10 cellular contexts compared by ENCODE assay signal in the genomic region with DNA sequence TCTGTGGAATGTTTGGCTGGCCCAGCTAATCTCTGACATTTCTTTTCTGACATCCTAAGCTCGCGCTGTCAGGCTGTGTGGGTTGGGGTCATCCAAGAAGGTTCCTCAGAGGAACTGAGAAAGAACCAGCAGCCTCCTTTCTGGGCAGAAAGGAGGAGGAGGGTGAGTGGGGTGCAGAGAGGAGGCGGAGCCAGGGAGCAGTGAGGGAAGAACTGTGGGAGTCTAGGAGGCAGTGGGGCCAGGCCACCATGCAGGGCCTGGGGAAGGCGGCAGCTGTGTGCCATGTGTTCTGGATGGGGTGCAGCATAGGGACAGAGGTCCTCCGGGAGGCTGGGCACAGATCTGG. TPM values are rescaled to one million over a fixed set of nuclear protein-coding genes. Genes with fewer than 3 reads are reported as not detected.
DNase-seq lines count a peak whose midpoint lies in the region; ATAC-seq and TF ChIP-seq lines count a peak whose summit lies in the region.
"Had no signal": no experiment of that assay in that cellular context is flagged by ENCODE, and none has a peak within 500 bp of the region (broad histone marks: within the 10 kb centered on the region; RNA-seq: fewer than 3 reads in every experiment).

No MANE protein-coding gene starts in this region.

- in situ Hi-C loops in KBM-7 (cut with MboI; ENCODE audit: low pct_unique_long_range_greater_than_20kb, low sequenced_read_pairs), result no loop called here

- peak overlapping the region; percentile 58 for H3K27ac ChIP-seq in cardiac muscle cell
- H3K27ac ChIP-seq in caudate nucleus (ENCODE audit: low read depth, low read length), result peak overlapping the region; percentile 69
- peak overlapping the region; percentile 82 for H3K27ac ChIP-seq in temporal lobe (ENCODE audit: low read depth, low read length)

- H3K27me3 ChIP-seq in cardiac muscle cell, result no peaks in the 10 kb centered on the region
- H3K27me3 ChIP-seq: pancreas had no signal

- DNase-seq in cardiac muscle cell (ENCODE audit: low read depth in 1 of 2, low spot score in 1 of 2) (no peak), left cardiac atrium (no peak), KBM-7 (peak; percentile 27), caudate nucleus (lab: John Stamatoyannopoulos, UW) (peak in 1 of 61 donors; percentile 49), cerebellar nuclear complex (lab: John Stamatoyannopoulos, UW) (no peak), posterior vena cava (ENCODE audit: low spot score) (no peak)
- DNase-seq: CD4-positive, alpha-beta T cell had no signal

- H3K36me3 ChIP-seq in cardiac muscle cell, result no peaks in the 10 kb centered on the region
- H3K36me3 ChIP-seq: pancreas had no signal

- no peaks in the 10 kb centered on the region for H3K9me3 ChIP-seq in cardiac muscle cell (ENCODE audit: low read depth)
- H3K9me3 ChIP-seq: pancreas had no signal

- peaks cover 9% of the 10 kb centered on the region for H3K4me1 ChIP-seq in cardiac muscle cell (ENCODE audit: low read depth)

- intact Hi-C loops in left cardiac atrium (cut with DNase I), result loop anchor here in 1 of 2 donors (5.0 kb wide), 1 partner anchor 36 kb away; no protein-coding TSS in a partner anchor
- intact Hi-C loops in posterior vena cava (cut with DNase I), result no loop called here

- H3K4me3 ChIP-seq in cardiac muscle cell, result no peak overlapping the region
- H3K4me3 ChIP-seq: pancreas had no signal

- ATAC-seq in left cardiac atrium (no peak), HG03469 (IDR thresholded peaks at IDR 0.05; ENCODE audit: unreplicated experiment) (no peak)

- TF ChIP-seq CTCF in cardiac muscle cell (IDR thresholded peaks at IDR 0.05; ENCODE audit: low read depth, low read length), result no peak

RNA-seq across cellular contexts. Expression of gene SEMA7A, which starts 5.3 kb away (rescaled TPM):
- 8.7 and 11.9 TPM in 2 replicates for total RNA-seq in cardiac muscle cell
- polyA plus RNA-seq in cardiac muscle cell, result 0.99 and 3.3 TPM in 2 replicates
- 1 to 10 TPM; 1.8 to 1.9 TPM for total RNA-seq in left cardiac atrium
- 25.8 TPM for total RNA-seq in temporal lobe
- 1 to 10 TPM; 1.2 to 2.0 TPM for total RNA-seq in posterior vena cava

RNA-seq across cellular contexts. Expression of gene UBL7, which starts 32.5 kb away (rescaled TPM):
- total RNA-seq in cardiac muscle cell, result 74.3 and 88.4 TPM in 2 replicates
- 130 and 135 TPM in 2 replicates for polyA plus RNA-seq in cardiac muscle cell
- 10 to 100 TPM; 39.0 to 43.5 TPM for total RNA-seq in left cardiac atrium
- total RNA-seq in temporal lobe, result 16.5 TPM
- 10 to 100 TPM; 24.8 to 25.9 TPM for total RNA-seq in posterior vena cava
